In genomic region chrX:30308263-30309138, GRCh38 we compare ENCODE assay signal across 9 cellular contexts. TPM values are rescaled to one million over a fixed set of nuclear protein-coding genes. Genes with fewer than 3 reads are reported as not detected.
DNase-seq lines count a peak whose midpoint lies in the region; ATAC-seq, FAIRE-seq and TF ChIP-seq lines count a peak whose summit lies in the region.
"Had no signal": no experiment of that assay in that cellular context is flagged by ENCODE, and none has a peak within 500 bp of the region (broad histone marks: within the 10 kb centered on the region; RNA-seq: fewer than 3 reads in every experiment).

No MANE protein-coding gene starts in this region.

- ATAC-seq in psoas muscle: peak in 1 of 4 donors; percentile 19
- no peak for ATAC-seq in natural killer cell

- no peaks in the 10 kb centered on the region for H3K9me3 Mint-ChIP-seq in natural killer cell
- H3K9me3 Mint-ChIP-seq: activated B cell treated with CpG ODN at 0.5 μM for 24 hours had no signal

- no peaks in the 10 kb centered on the region for H3K4me1 Mint-ChIP-seq in natural killer cell

- no peaks in the 10 kb centered on the region for H3K4me1 ChIP-seq in psoas muscle

- TF ChIP-seq CTCF in epithelial cell of esophagus (IDR thresholded peaks at IDR 0.05; ENCODE audit: insufficient read depth, low read depth, low read length, missing control alignments) (peak; percentile 11), psoas muscle (IDR thresholded peaks at IDR 0.05) (no peak), natural killer cell (IDR thresholded peaks at IDR 0.05) (no peak)

- H3K4me3 Mint-ChIP-seq in natural killer cell: no peak overlapping the region
- H3K4me3 Mint-ChIP-seq: activated B cell treated with CpG ODN at 0.5 μM for 24 hours had no signal

- no peak overlapping the region for H3K27ac ChIP-seq in psoas muscle
- H3K27ac ChIP-seq: heart left ventricle had no signal

- H3K36me3 Mint-ChIP-seq in natural killer cell: no peaks in the 10 kb centered on the region

- no peaks in the 10 kb centered on the region for H3K9me3 ChIP-seq in psoas muscle
- H3K9me3 ChIP-seq: heart left ventricle had no signal

- H3K27me3 ChIP-seq in psoas muscle (ENCODE audit: insufficient read depth in 3 of 3, low read length in 2 of 3): peaks cover 0 to 25% (median 8%) of the 10 kb centered on the region in 3 donors

- 1 to 29% (median 3%) methylated on average over 22 to 71 of the region's 71 CpGs for WGBS in psoas muscle, 3 donors

- no peak overlapping the region for H3K27ac Mint-ChIP-seq in natural killer cell
- H3K27ac Mint-ChIP-seq: activated B cell treated with CpG ODN at 0.5 μM for 24 hours had no signal

- H3K27me3 Mint-ChIP-seq in natural killer cell (ENCODE audit: low read depth in 2 of 2): peaks cover 0 to 6% of the 10 kb centered on the region in 2 donors

- intact Hi-C loops in psoas muscle (cut with DNase I): no loop called here
- intact Hi-C loops in natural killer cell (cut with micrococcal nuclease): no loop called here

- no peaks in the 10 kb centered on the region for H3K36me3 ChIP-seq in psoas muscle (ENCODE audit: insufficient read depth in 1 of 2, low read depth in 1 of 2)
- H3K36me3 ChIP-seq: heart left ventricle had no signal

- H3K4me3 ChIP-seq in epithelial cell of esophagus (ENCODE audit: low read length): no peak overlapping the region
- H3K4me3 ChIP-seq in psoas muscle: peak overlapping the region; percentile 11

- TF ChIP-seq POLR2A in GM12891 (IDR thresholded peaks at IDR 0.05; ENCODE audit: low read depth, low read length): no peak

- DNase-seq in GM12891 (ENCODE audit: insufficient read length, low spot score) (peak; percentile 6), NCI-H1930 (lab: John Stamatoyannopoulos, UW) (peak; percentile 40 to 59), epithelial cell of esophagus (ENCODE audit: low read depth) (peak; percentile 7), psoas muscle (peak; percentile 20 to 48), occipital lobe (lab: John Stamatoyannopoulos, UW) (no peak), natural killer cell (no peak)
- DNase-seq in activated naive CD4-positive, alpha-beta T cell treated with Interleukin-2 at 50 U/mL for 16 hours: no peak
- DNase-seq: activated B cell treated with CpG ODN at 0.5 μM for 24 hours had no signal

- no peak for FAIRE-seq in GM12891 (lab: Jason Lieb, UNC)

TF ChIP-seq in GM12891, 5 proteins besides CTCF, POLR2A, EP300 and RAD21:
- TF ChIP-seq POLR2AphosphoS5 (IDR thresholded peaks at IDR 0.05; ENCODE audit: low read depth, low read length) (no peak), SPI1 (IDR thresholded peaks at IDR 0.05; ENCODE audit: low read depth, low read length) (no peak), TAF1 (IDR thresholded peaks at IDR 0.05; ENCODE audit: low read depth, low read length) (no peak), POU2F2 (IDR thresholded peaks at IDR 0.05; ENCODE audit: low read depth, low read length) (no peak), PAX5 (IDR thresholded peaks at IDR 0.05; ENCODE audit: insufficient read depth, low read length, severe bottlenecking) (no peak)

RNA-seq across cellular contexts. Expression of gene NR0B1, which starts 0.7 kb away (rescaled TPM):
- polyA plus RNA-seq in GM12891 (2012; ENCODE audit: low read depth, missing spikeins): not detected
- total RNA-seq in psoas muscle (not detected), occipital lobe (0.31 TPM), natural killer cell (not detected)
- under 1 TPM in 2 of 3 donors, not detected in 1; 0.01 to 0.05 TPM for polyA plus RNA-seq in psoas muscle
- total RNA-seq: activated B cell treated with CpG ODN at 0.5 μM for 24 hours, heart left ventricle had no signal

Comparison
In these comparisons a context has a peak if more than half of its experiments do, and no peak if none do; other contexts are left out.
1. DNase-seq: peak in GM12891 (single experiment), NCI-H1930 (2 of 2), epithelial cell of esophagus (single experiment) and psoas muscle (2 of 2); none in activated naive CD4-positive, alpha-beta T cell treated with Interleukin-2 at 50 U/mL for 16 hours (single experiment), occipital lobe (single experiment) and natural killer cell (single experiment).